1 cellular context compared by ENCODE assay signal in genomic region chr4:128553665-128554515, GRCh38.
A peak's percentile ranks its signal among the peaks of the same experiment; 100 is the strongest.
TF ChIP-seq lines count a peak whose summit lies in the region.

No MANE protein-coding gene starts in this region.

TF ChIP-seq in K562, 482 proteins besides CTCF, POLR2A, EP300 and RAD21 (continued from another document):
- TF ChIP-seq, protein P1, sequence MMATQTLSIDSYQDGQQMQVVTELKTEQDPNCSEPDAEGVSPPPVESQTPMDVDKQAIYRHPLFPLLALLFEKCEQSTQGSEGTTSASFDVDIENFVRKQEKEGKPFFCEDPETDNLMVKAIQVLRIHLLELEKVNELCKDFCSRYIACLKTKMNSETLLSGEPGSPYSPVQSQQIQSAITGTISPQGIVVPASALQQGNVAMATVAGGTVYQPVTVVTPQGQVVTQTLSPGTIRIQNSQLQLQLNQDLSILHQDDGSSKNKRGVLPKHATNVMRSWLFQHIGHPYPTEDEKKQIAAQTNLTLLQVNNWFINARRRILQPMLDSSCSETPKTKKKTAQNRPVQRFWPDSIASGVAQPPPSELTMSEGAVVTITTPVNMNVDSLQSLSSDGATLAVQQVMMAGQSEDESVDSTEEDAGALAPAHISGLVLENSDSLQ (IDR thresholded peaks at IDR 0.05) = peak; percentile 83
- TF ChIP-seq, protein P2, sequence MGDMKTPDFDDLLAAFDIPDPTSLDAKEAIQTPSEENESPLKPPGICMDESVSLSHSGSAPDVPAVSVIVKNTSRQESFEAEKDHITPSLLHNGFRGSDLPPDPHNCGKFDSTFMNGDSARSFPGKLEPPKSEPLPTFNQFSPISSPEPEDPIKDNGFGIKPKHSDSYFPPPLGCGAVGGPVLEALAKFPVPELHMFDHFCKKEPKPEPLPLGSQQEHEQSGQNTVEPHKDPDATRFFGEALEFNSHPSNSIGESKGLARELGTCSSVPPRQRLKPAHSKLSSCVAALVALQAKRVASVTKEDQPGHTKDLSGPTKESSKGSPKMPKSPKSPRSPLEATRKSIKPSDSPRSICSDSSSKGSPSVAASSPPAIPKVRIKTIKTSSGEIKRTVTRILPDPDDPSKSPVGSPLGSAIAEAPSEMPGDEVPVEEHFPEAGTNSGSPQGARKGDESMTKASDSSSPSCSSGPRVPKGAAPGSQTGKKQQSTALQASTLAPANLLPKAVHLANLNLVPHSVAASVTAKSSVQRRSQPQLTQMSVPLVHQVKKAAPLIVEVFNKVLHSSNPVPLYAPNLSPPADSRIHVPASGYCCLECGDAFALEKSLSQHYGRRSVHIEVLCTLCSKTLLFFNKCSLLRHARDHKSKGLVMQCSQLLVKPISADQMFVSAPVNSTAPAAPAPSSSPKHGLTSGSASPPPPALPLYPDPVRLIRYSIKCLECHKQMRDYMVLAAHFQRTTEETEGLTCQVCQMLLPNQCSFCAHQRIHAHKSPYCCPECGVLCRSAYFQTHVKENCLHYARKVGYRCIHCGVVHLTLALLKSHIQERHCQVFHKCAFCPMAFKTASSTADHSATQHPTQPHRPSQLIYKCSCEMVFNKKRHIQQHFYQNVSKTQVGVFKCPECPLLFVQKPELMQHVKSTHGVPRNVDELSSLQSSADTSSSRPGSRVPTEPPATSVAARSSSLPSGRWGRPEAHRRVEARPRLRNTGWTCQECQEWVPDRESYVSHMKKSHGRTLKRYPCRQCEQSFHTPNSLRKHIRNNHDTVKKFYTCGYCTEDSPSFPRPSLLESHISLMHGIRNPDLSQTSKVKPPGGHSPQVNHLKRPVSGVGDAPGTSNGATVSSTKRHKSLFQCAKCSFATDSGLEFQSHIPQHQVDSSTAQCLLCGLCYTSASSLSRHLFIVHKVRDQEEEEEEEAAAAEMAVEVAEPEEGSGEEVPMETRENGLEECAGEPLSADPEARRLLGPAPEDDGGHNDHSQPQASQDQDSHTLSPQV (IDR thresholded peaks at IDR 0.05) = 0 out of 2 replicates have a peak, but pooled peaks have one; percentile 20
- TF ChIP-seq, protein P3, sequence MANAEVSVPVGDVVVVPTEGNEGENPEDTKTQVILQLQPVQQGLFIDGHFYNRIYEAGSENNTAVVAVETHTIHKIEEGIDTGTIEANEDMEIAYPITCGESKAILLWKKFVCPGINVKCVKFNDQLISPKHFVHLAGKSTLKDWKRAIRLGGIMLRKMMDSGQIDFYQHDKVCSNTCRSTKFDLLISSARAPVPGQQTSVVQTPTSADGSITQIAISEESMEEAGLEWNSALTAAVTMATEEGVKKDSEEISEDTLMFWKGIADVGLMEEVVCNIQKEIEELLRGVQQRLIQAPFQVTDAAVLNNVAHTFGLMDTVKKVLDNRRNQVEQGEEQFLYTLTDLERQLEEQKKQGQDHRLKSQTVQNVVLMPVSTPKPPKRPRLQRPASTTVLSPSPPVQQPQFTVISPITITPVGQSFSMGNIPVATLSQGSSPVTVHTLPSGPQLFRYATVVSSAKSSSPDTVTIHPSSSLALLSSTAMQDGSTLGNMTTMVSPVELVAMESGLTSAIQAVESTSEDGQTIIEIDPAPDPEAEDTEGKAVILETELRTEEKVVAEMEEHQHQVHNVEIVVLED (CRISPR knock-in tag; IDR thresholded peaks at IDR 0.05) = 0 out of 2 replicates have a peak, but pooled peaks have one; percentile 24
- TF ChIP-seq SMARCA4 (IDR thresholded peaks at IDR 0.05) (no peak), CEBPG (CRISPR knock-in tag; IDR thresholded peaks at IDR 0.05) (no peak), CEBPG (tag; conservative IDR thresholded peaks at IDR 0.05 in 1 of 2, IDR thresholded peaks at IDR 0.05 in 1 of 2) (peak in 1 of 2 experiments; percentile 18; a peak in 1 of 4 replicates), NFE2L1 (tag; IDR thresholded peaks at IDR 0.05; ENCODE audit: borderline replicate concordance, low read depth) (no peak), TAL1 (IDR thresholded peaks at IDR 0.05) (no peak), LARP7 (IDR thresholded peaks at IDR 0.05) (0 out of 2 replicates have a peak, but pooled peaks have one; percentile 14), ZNF232 (CRISPR knock-in tag; IDR thresholded peaks at IDR 0.05) (no peak), CC2D1A (IDR thresholded peaks at IDR 0.05) (no peak), GTF2A2 (tag; IDR thresholded peaks at IDR 0.05) (no peak), ZNF644 (tag; IDR thresholded peaks at IDR 0.05; ENCODE audit: low read depth) (no peak), ZNF395 (CRISPR knock-in tag; IDR thresholded peaks at IDR 0.05) (0 out of 2 replicates have a peak, but pooled peaks have one; percentile 36)
- TF ChIP-seq, protein P4, sequence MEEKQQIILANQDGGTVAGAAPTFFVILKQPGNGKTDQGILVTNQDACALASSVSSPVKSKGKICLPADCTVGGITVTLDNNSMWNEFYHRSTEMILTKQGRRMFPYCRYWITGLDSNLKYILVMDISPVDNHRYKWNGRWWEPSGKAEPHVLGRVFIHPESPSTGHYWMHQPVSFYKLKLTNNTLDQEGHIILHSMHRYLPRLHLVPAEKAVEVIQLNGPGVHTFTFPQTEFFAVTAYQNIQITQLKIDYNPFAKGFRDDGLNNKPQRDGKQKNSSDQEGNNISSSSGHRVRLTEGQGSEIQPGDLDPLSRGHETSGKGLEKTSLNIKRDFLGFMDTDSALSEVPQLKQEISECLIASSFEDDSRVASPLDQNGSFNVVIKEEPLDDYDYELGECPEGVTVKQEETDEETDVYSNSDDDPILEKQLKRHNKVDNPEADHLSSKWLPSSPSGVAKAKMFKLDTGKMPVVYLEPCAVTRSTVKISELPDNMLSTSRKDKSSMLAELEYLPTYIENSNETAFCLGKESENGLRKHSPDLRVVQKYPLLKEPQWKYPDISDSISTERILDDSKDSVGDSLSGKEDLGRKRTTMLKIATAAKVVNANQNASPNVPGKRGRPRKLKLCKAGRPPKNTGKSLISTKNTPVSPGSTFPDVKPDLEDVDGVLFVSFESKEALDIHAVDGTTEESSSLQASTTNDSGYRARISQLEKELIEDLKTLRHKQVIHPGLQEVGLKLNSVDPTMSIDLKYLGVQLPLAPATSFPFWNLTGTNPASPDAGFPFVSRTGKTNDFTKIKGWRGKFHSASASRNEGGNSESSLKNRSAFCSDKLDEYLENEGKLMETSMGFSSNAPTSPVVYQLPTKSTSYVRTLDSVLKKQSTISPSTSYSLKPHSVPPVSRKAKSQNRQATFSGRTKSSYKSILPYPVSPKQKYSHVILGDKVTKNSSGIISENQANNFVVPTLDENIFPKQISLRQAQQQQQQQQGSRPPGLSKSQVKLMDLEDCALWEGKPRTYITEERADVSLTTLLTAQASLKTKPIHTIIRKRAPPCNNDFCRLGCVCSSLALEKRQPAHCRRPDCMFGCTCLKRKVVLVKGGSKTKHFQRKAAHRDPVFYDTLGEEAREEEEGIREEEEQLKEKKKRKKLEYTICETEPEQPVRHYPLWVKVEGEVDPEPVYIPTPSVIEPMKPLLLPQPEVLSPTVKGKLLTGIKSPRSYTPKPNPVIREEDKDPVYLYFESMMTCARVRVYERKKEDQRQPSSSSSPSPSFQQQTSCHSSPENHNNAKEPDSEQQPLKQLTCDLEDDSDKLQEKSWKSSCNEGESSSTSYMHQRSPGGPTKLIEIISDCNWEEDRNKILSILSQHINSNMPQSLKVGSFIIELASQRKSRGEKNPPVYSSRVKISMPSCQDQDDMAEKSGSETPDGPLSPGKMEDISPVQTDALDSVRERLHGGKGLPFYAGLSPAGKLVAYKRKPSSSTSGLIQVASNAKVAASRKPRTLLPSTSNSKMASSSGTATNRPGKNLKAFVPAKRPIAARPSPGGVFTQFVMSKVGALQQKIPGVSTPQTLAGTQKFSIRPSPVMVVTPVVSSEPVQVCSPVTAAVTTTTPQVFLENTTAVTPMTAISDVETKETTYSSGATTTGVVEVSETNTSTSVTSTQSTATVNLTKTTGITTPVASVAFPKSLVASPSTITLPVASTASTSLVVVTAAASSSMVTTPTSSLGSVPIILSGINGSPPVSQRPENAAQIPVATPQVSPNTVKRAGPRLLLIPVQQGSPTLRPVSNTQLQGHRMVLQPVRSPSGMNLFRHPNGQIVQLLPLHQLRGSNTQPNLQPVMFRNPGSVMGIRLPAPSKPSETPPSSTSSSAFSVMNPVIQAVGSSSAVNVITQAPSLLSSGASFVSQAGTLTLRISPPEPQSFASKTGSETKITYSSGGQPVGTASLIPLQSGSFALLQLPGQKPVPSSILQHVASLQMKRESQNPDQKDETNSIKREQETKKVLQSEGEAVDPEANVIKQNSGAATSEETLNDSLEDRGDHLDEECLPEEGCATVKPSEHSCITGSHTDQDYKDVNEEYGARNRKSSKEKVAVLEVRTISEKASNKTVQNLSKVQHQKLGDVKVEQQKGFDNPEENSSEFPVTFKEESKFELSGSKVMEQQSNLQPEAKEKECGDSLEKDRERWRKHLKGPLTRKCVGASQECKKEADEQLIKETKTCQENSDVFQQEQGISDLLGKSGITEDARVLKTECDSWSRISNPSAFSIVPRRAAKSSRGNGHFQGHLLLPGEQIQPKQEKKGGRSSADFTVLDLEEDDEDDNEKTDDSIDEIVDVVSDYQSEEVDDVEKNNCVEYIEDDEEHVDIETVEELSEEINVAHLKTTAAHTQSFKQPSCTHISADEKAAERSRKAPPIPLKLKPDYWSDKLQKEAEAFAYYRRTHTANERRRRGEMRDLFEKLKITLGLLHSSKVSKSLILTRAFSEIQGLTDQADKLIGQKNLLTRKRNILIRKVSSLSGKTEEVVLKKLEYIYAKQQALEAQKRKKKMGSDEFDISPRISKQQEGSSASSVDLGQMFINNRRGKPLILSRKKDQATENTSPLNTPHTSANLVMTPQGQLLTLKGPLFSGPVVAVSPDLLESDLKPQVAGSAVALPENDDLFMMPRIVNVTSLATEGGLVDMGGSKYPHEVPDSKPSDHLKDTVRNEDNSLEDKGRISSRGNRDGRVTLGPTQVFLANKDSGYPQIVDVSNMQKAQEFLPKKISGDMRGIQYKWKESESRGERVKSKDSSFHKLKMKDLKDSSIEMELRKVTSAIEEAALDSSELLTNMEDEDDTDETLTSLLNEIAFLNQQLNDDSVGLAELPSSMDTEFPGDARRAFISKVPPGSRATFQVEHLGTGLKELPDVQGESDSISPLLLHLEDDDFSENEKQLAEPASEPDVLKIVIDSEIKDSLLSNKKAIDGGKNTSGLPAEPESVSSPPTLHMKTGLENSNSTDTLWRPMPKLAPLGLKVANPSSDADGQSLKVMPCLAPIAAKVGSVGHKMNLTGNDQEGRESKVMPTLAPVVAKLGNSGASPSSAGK (IDR thresholded peaks at IDR 0.05) = peak; percentile 6; the same call in 1 of the 2 replicates
- TF ChIP-seq, protein P5, sequence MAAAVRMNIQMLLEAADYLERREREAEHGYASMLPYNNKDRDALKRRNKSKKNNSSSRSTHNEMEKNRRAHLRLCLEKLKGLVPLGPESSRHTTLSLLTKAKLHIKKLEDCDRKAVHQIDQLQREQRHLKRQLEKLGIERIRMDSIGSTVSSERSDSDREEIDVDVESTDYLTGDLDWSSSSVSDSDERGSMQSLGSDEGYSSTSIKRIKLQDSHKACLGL (CRISPR knock-in tag; IDR thresholded peaks at IDR 0.05; ENCODE audit: borderline replicate concordance, poor library complexity, severe bottlenecking) = no peak
- TF ChIP-seq, protein P6, sequence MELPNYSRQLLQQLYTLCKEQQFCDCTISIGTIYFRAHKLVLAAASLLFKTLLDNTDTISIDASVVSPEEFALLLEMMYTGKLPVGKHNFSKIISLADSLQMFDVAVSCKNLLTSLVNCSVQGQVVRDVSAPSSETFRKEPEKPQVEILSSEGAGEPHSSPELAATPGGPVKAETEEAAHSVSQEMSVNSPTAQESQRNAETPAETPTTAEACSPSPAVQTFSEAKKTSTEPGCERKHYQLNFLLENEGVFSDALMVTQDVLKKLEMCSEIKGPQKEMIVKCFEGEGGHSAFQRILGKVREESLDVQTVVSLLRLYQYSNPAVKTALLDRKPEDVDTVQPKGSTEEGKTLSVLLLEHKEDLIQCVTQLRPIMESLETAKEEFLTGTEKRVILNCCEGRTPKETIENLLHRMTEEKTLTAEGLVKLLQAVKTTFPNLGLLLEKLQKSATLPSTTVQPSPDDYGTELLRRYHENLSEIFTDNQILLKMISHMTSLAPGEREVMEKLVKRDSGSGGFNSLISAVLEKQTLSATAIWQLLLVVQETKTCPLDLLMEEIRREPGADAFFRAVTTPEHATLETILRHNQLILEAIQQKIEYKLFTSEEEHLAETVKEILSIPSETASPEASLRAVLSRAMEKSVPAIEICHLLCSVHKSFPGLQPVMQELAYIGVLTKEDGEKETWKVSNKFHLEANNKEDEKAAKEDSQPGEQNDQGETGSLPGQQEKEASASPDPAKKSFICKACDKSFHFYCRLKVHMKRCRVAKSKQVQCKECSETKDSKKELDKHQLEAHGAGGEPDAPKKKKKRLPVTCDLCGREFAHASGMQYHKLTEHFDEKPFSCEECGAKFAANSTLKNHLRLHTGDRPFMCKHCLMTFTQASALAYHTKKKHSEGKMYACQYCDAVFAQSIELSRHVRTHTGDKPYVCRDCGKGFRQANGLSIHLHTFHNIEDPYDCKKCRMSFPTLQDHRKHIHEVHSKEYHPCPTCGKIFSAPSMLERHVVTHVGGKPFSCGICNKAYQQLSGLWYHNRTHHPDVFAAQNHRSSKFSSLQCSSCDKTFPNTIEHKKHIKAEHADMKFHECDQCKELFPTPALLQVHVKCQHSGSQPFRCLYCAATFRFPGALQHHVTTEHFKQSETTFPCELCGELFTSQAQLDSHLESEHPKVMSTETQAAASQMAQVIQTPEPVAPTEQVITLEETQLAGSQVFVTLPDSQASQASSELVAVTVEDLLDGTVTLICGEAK (IDR thresholded peaks at IDR 0.05) = peak; percentile 69
- TF ChIP-seq, protein P6 (CRISPR knock-in tag; IDR thresholded peaks at IDR 0.05) = no peak
